ENCODE assay signal across 9 cellular contexts in genomic region chr13:80361883-80362327, GRCh38. TPM values are rescaled to one million over a fixed set of nuclear protein-coding genes. Genes with fewer than 3 reads are reported as not detected.
DNase-seq lines count a peak whose midpoint lies in the region; ATAC-seq and TF ChIP-seq lines count a peak whose summit lies in the region.
"Had no signal": no experiment of that assay in that cellular context is flagged by ENCODE, and none has a peak within 500 bp of the region (broad histone marks: within the 10 kb centered on the region; RNA-seq: fewer than 3 reads in every experiment).

No MANE protein-coding gene starts in this region.

- no peak overlapping the region for H3K4me3 ChIP-seq in epithelial cell of proximal tubule (ENCODE audit: low read depth, low read length)
- H3K4me3 ChIP-seq: dorsolateral prefrontal cortex had no signal

- DNase-seq in NAMALWA (ENCODE audit: low spot score) (peak; percentile 50), epithelial cell of proximal tubule (ENCODE audit: low read depth) (no peak), NCI-H1105 (lab: John Stamatoyannopoulos, UW) (no peak), D341Med (ENCODE audit: low spot score) (no peak)
- no peak for DNase-seq in stimulated activated effector memory CD8-positive, alpha-beta T cell treated with anti-CD3 and anti-CD28 coated beads, Interleukin-12 subunit alpha, Interleukin-12 subunit beta, amount 100 ng/mL, for 72 hours (ENCODE audit: low spot score in 2 of 2)
- DNase-seq in stimulated activated CD4-positive, alpha-beta T cell treated with anti-CD3 and anti-CD28 coated beads, Interleukin-12 subunit alpha, Interleukin-12 subunit beta, amount 100 ng/mL, for 4 hours, result no peak

- no peaks in the 10 kb centered on the region for H3K36me3 Mint-ChIP-seq in stimulated activated effector memory CD8-positive, alpha-beta T cell treated with anti-CD3 and anti-CD28 coated beads, Interleukin-12 subunit alpha, Interleukin-12 subunit beta, amount 100 ng/mL, for 72 hours

- H3K4me3 Mint-ChIP-seq in stimulated activated effector memory CD8-positive, alpha-beta T cell treated with anti-CD3 and anti-CD28 coated beads, Interleukin-12 subunit alpha, Interleukin-12 subunit beta, amount 100 ng/mL, for 72 hours, result no peak overlapping the region

- H3K4me1 Mint-ChIP-seq in stimulated activated effector memory CD8-positive, alpha-beta T cell treated with anti-CD3 and anti-CD28 coated beads, Interleukin-12 subunit alpha, Interleukin-12 subunit beta, amount 100 ng/mL, for 72 hours, result peaks cover 4% of the 10 kb centered on the region

- H3K9me3 Mint-ChIP-seq in stimulated activated effector memory CD8-positive, alpha-beta T cell treated with anti-CD3 and anti-CD28 coated beads, Interleukin-12 subunit alpha, Interleukin-12 subunit beta, amount 100 ng/mL, for 72 hours, result no peaks in the 10 kb centered on the region

- no peak overlapping the region for H3K27ac Mint-ChIP-seq in stimulated activated effector memory CD8-positive, alpha-beta T cell treated with anti-CD3 and anti-CD28 coated beads, Interleukin-12 subunit alpha, Interleukin-12 subunit beta, amount 100 ng/mL, for 72 hours

- ATAC-seq in GM18499 (IDR thresholded peaks at IDR 0.05; ENCODE audit: insufficient read depth, unreplicated experiment) (peak; percentile 52), GM21717 (IDR thresholded peaks at IDR 0.05; ENCODE audit: unreplicated experiment) (peak; percentile 54)
- ATAC-seq in stimulated activated effector memory CD8-positive, alpha-beta T cell treated with anti-CD3 and anti-CD28 coated beads, Interleukin-12 subunit alpha, Interleukin-12 subunit beta, amount 100 ng/mL, for 72 hours, result peak; percentile 67

- peak; percentile 23 for TF ChIP-seq CTCF in epithelial cell of proximal tubule (conservative IDR thresholded peaks at IDR 0.05; ENCODE audit: low read depth, low read length)

RNA-seq across cellular contexts. Expression of gene SPRY2, which starts 21.0 kb away (rescaled TPM):
- total RNA-seq in epithelial cell of proximal tubule, result 24.9 and 25.8 TPM in 2 replicates
